ENCODE assay signal across 22 cellular contexts in the genomic region with DNA sequence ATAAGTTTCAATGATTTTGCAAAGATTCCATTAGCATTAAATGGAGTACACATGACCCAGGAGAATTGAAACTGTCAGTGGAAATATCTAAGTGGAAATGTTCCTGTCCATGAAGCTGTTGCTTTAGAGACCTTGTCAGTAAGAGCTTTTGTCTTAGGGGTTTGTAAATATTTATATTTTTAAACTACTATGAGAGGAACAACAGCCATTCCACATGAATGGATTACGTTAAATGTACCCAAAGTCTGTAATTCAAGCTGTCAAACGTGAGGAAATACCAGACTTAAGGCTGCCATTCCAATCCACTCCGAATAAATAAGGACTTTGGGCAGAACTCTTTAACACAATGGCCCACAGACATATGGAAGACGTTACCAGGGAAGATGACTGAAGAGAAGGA.
"Had no signal": no experiment of that assay in that cellular context is flagged by ENCODE, and none has a peak within 500 bp of the region (broad histone marks: within the 10 kb centered on the region; RNA-seq: fewer than 3 reads in every experiment).

No MANE protein-coding gene starts in this region.

- FAIRE-seq: colon, keratinocyte had no signal

- H3K9me3 ChIP-seq: esophagus muscularis mucosa, gastrocnemius medialis, lower lobe of right lung, psoas muscle, sigmoid colon, stomach, thoracic aorta, transverse colon had no signal

- DNase-seq: cerebellar nuclear complex; effector memory CD8-positive, alpha-beta T cell; gastrocnemius medialis; heart right ventricle; immature natural killer cell; left cardiac atrium; left ventricle myocardium inferior; lower lobe of right lung; midbrain; psoas muscle; sigmoid colon; stimulated activated CD4-positive, alpha-beta T cell treated with anti-CD3 and anti-CD28 coated beads, Interleukin-12 subunit alpha, Interleukin-12 subunit beta, amount 100 ng/mL, for 4 hours; stimulated activated naive CD4-positive, alpha-beta T cell; stomach; substantia nigra; transverse colon had no signal

- H3K27me3 ChIP-seq: esophagus muscularis mucosa, gastrocnemius medialis, heart right ventricle, sigmoid colon, stomach, transverse colon had no signal

- H3K36me3 ChIP-seq: esophagus muscularis mucosa, gastrocnemius medialis, heart right ventricle, left ventricle myocardium inferior, lower lobe of right lung, sigmoid colon, stomach, thoracic aorta, transverse colon had no signal

- H3K4me1 ChIP-seq: esophagus muscularis mucosa, gastrocnemius medialis, left ventricle myocardium inferior, lower lobe of right lung, psoas muscle, sigmoid colon, stomach, transverse colon had no signal

- H3K27ac ChIP-seq: epithelial cell of prostate, esophagus muscularis mucosa, gastrocnemius medialis, heart right ventricle, left ventricle myocardium inferior, lower lobe of right lung, psoas muscle, sigmoid colon, stomach, thoracic aorta, transverse colon had no signal

- H3K4me3 ChIP-seq: esophagus muscularis mucosa, gastrocnemius medialis, heart right ventricle, left ventricle myocardium inferior, lower lobe of right lung, psoas muscle, sigmoid colon, skin epidermis, stomach, thoracic aorta, transverse colon had no signal
